In the genomic region with DNA sequence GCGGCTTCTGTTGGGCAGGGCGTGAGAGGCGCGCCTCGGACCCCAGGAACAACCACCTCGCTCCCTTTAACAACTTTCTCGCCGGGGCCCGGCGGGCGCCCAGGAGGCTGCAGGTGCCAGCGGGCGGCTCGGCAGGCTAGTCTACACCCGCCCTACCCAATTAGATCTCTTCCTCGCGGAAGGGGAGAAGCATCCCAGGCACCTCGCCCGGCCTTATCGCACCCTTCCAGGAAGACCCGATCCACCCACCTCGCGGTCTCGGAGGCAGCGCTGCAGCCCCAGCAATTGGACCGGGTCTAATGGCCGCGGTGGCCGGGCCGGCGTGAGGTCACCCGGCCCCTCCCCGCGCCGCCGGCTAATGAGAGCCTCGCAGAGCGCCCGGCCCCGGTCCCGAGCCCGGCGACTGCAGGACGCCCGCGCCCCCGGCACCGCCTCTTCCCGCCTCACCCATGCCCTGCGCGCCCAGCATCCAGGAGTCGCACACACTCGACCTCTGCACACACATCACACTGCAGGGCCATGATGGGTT, we compare ENCODE assay signal across 8 cellular contexts. TPM values are rescaled to one million over a fixed set of nuclear protein-coding genes. Genes with fewer than 3 reads are reported as not detected.
A peak's percentile ranks its signal among the peaks of the same experiment; 100 is the strongest.
DNase-seq lines count a peak whose midpoint lies in the region; ATAC-seq, FAIRE-seq and TF ChIP-seq lines count a peak whose summit lies in the region.

Gene PLAAT3 (minus strand): TSS at position 298 of the 529 bp plus-strand sequence. CDS start 419 bp downstream, outside the sequence.

- H3K36me3 ChIP-seq in A673 (ENCODE audit: insufficient read depth, low read length, poor library complexity, severe bottlenecking) (no peaks in the 10 kb centered on the region), endothelial cell of umbilical vein (ENCODE audit: control insufficient read depth in 2 of 2, extremely low read depth in 1 of 2, insufficient read depth in 2 of 2, low read length in 2 of 2) (no peaks in the 10 kb centered on the region), mesendoderm (ENCODE audit: control insufficient read depth, insufficient read depth, low read length) (no peaks in the 10 kb centered on the region)

- H3K4me1 ChIP-seq in A673 (ENCODE audit: insufficient read depth, low read length, poor library complexity, severe bottlenecking) (peaks cover 20% of the 10 kb centered on the region), endothelial cell of umbilical vein (ENCODE audit: control insufficient read depth, extremely low read depth, insufficient read depth, low read length) (peaks cover 17% of the 10 kb centered on the region), mesendoderm (ENCODE audit: control insufficient read depth, low read depth, low read length) (peaks cover 7% of the 10 kb centered on the region)

- H3K9ac ChIP-seq in endothelial cell of umbilical vein (replicated peaks; ENCODE audit: extremely low read depth, insufficient read depth, low read length) (peak within 1 kb of the TSS; percentile 62), mesendoderm (ENCODE audit: low read length) (peak within 1 kb of the TSS; percentile 37)

- dilution Hi-C loops in endothelial cell of umbilical vein (cut with MboI; ENCODE audit: extremely low pct_ligation_motif_present, low sequenced_read_pairs), result no loop called here

- POLR2A ChIA-PET in A673 (lab: Charles Lee; ENCODE audit: low non-redundant PET) (no interaction called here), endothelial cell of umbilical vein (lab: Charles Lee) (no interaction called here)
- POLR2A ChIA-PET in activated CD8-positive, alpha-beta memory T cell treated with anti-CD3 and anti-CD28 coated beads for 36 hours (lab: Charles Lee), result interaction anchor here (0.6 to 1.1 kb wide), 3 partner anchors 34 to 55 kb away, joined by 3 read pairs; no protein-coding TSS in a partner anchor

- H3K56ac ChIP-seq in mesendoderm (ENCODE audit: low read length), result peak within 1 kb of the TSS; percentile 73

- H2BK5ac ChIP-seq in mesendoderm (ENCODE audit: low read length), result no peak within 1 kb of the TSS

- H3K79me2 ChIP-seq in endothelial cell of umbilical vein (ENCODE audit: control insufficient read depth, insufficient read depth, low read length) (peaks cover 6% of the 10 kb centered on the region), mesendoderm (ENCODE audit: control insufficient read depth, insufficient read depth, low read length) (peaks cover 1% of the 10 kb centered on the region)

- H2AK5ac ChIP-seq in mesendoderm (ENCODE audit: low read length), result no peak within 1 kb of the TSS

- no peak for TF ChIP-seq CTCF in A673 (conservative IDR thresholded peaks at IDR 0.05; ENCODE audit: low read depth, low read length)
- TF ChIP-seq CTCF in endothelial cell of umbilical vein (IDR thresholded peaks at IDR 0.05; ENCODE audit: extremely low read depth in 1 of 2, insufficient read depth in 1 of 2, low read depth in 1 of 2, low read length in 2 of 2), result no peak

- H3K27ac ChIP-seq in A673 (ENCODE audit: low read depth, low read length, poor library complexity, severe bottlenecking) (no peak within 1 kb of the TSS), endothelial cell of umbilical vein (ENCODE audit: insufficient read depth, low read depth, low read length) (peak within 1 kb of the TSS; percentile 54), mesendoderm (ENCODE audit: low read depth, low read length) (peak within 1 kb of the TSS; percentile 15)

- H2BK15ac ChIP-seq in mesendoderm (replicated peaks; ENCODE audit: low read depth), result no peak within 1 kb of the TSS

- WGBS in mesendoderm (ENCODE audit: extremely low coverage, insufficient coverage, low lambda C conversion rate), result no CpG with 5 or more reads among the region's 53 CpGs

- H2BK120ac ChIP-seq in mesendoderm (ENCODE audit: low read depth, low read length), result no peak within 1 kb of the TSS

- ATAC-seq in GM18505 (IDR thresholded peaks at IDR 0.05; ENCODE audit: unreplicated experiment) (no peak), GM19351 (IDR thresholded peaks at IDR 0.05; ENCODE audit: unreplicated experiment) (no peak)

- H3K18ac ChIP-seq in mesendoderm (ENCODE audit: low read length), result no peak within 1 kb of the TSS

- CTCF ChIA-PET in A673 (lab: Charles Lee), result no interaction called here
- CTCF ChIA-PET in activated CD8-positive, alpha-beta memory T cell treated with anti-CD3 and anti-CD28 coated beads for 36 hours (lab: Charles Lee), result interaction anchor here (1.1 kb wide), 1 partner anchor 21 kb away, joined by 3 read pairs; no protein-coding TSS in a partner anchor
- CTCF ChIA-PET in endothelial cell of umbilical vein (lab: Charles Lee), result no interaction called here

- no peak within 1 kb of the TSS for H4K8ac ChIP-seq in mesendoderm (ENCODE audit: low read depth, low read length)

- peak within 1 kb of the TSS; percentile 74 for H2AFZ ChIP-seq in endothelial cell of umbilical vein (ENCODE audit: low read depth, low read length)

- H3K4me3 ChIP-seq in A673 (ENCODE audit: low read depth, low read length, poor library complexity, severe bottlenecking) (peak within 1 kb of the TSS; percentile 48), endothelial cell of umbilical vein (replicated peaks in 1 of 3; ENCODE audit: insufficient read depth in 1 of 3, low read depth in 1 of 3, low read length in 3 of 3) (peak within 1 kb of the TSS; percentile 44 to 65 (median 51)), mesendoderm (ENCODE audit: low read length) (peak within 1 kb of the TSS; percentile 1)

- H3K27me3 ChIP-seq in A673 (replicated peaks; ENCODE audit: insufficient read depth, low read depth, low read length, poor library complexity) (no peaks in the 10 kb centered on the region), endothelial cell of umbilical vein (ENCODE audit: control insufficient read depth in 2 of 2, insufficient read depth in 2 of 2, low read length in 2 of 2) (no peaks in the 10 kb centered on the region), mesendoderm (ENCODE audit: insufficient read depth, low read length, poor library complexity) (no peaks in the 10 kb centered on the region)

- H3K79me1 ChIP-seq in mesendoderm (ENCODE audit: low read length), result no peaks in the 10 kb centered on the region

- H3K9me3 ChIP-seq in A673 (ENCODE audit: low read depth, low read length, poor library complexity, severe bottlenecking) (no peaks in the 10 kb centered on the region), endothelial cell of umbilical vein (replicated peaks; ENCODE audit: control insufficient read depth, insufficient read depth, low read length) (no peaks in the 10 kb centered on the region)

- H3K4me2 ChIP-seq in endothelial cell of umbilical vein (ENCODE audit: insufficient read depth, low read length), result peak within 1 kb of the TSS; percentile 61
- H3K4me2 ChIP-seq in mesendoderm (ENCODE audit: low read length), result peak within 1 kb of the TSS; percentile 62

- no peak within 1 kb of the TSS for H3K23ac ChIP-seq in mesendoderm (ENCODE audit: low read length)

- BruUV-seq in A673 (replicated peaks; lab: Mats Ljungman, UMichigan) (no TSS peak), endothelial cell of umbilical vein (replicated peaks; lab: Mats Ljungman, UMichigan) (no TSS peak)

- peak within 1 kb of the TSS; percentile 74 for H3K4ac ChIP-seq in mesendoderm (ENCODE audit: low read depth, low read length)

- FAIRE-seq in endothelial cell of umbilical vein (lab: Jason Lieb, UNC), result peak; percentile 77

- no peaks in the 10 kb centered on the region for H4K20me1 ChIP-seq in endothelial cell of umbilical vein (replicated peaks; ENCODE audit: control insufficient read depth, extremely low read depth, insufficient read depth, low read length)

- DNase-seq in A673 (ENCODE audit: low spot score) (peak; percentile 24), NCI-H1105 (lab: John Stamatoyannopoulos, UW) (peak; percentile 50), endothelial cell of umbilical vein (ENCODE audit: low read depth, low spot score) (peak; percentile 58), mesendoderm (peak; percentile 78)
- DNase-seq in stimulated activated naive CD4-positive, alpha-beta T cell treated with Interleukin-2 at 50 U/mL for 16 hours (lab: John Stamatoyannopoulos, UW), result peak; percentile 11

- no peaks in the 10 kb centered on the region for H3K9me1 ChIP-seq in endothelial cell of umbilical vein (replicated peaks; ENCODE audit: control insufficient read depth, extremely low read depth, insufficient read depth, low read length)

- peak; percentile 18 for TF ChIP-seq POLR2A in GM18505 (IDR thresholded peaks at IDR 0.05; ENCODE audit: borderline replicate concordance, extremely low read depth, insufficient read depth, insufficient read length)
- no peak for TF ChIP-seq POLR2A in endothelial cell of umbilical vein (IDR thresholded peaks at IDR 0.05; ENCODE audit: low read depth, low read length)

- intact Hi-C loops in A673 (cut with micrococcal nuclease; ENCODE audit: unreplicated experiment) (no loop called here), endothelial cell of umbilical vein (cut with micrococcal nuclease) (loop anchor here (10.0 kb wide), 1 partner anchor 709 kb away; no protein-coding TSS in a partner anchor)

- H4K5ac ChIP-seq in mesendoderm (ENCODE audit: low read length), result no peak within 1 kb of the TSS

TF ChIP-seq in endothelial cell of umbilical vein, 7 proteins besides CTCF, POLR2A, EP300 and RAD21:
- TF ChIP-seq POLR2AphosphoS5 (IDR thresholded peaks at IDR 0.05; ENCODE audit: insufficient read depth, low read depth, low read length) (peak; percentile 21), MYC (IDR thresholded peaks at IDR 0.05; ENCODE audit: low read depth, low read length) (no peak)

RNA-seq across cellular contexts. Expression of gene PLAAT3, which starts in this region (rescaled TPM):
- total RNA-seq in A673 (2021) (0.46 and 0.69 TPM in 2 replicates), endothelial cell of umbilical vein (22.8 and 24.2 TPM in 2 replicates)
- total RNA-seq in activated CD8-positive, alpha-beta memory T cell treated with anti-CD3 and anti-CD28 coated beads for 36 hours, result 10 to 100 TPM; 13.8 to 14.7 TPM
- polyA plus RNA-seq in endothelial cell of umbilical vein, result 37.0 and 40.2 TPM in 2 replicates
- polyA plus RNA-seq in endothelial cell of umbilical vein (2011; cell fraction: cytosol; rRNA removed), result 32.2 and 33.3 TPM in 2 replicates
- polyA plus RNA-seq in endothelial cell of umbilical vein (2011; cell fraction: nucleus; rRNA removed), result 11.1 and 12.6 TPM in 2 replicates
- 73.0 and 78.3 TPM in 2 replicates for polyA plus RNA-seq in endothelial cell of umbilical vein (2012)
- polyA minus RNA-seq in endothelial cell of umbilical vein, result 31.3 and 37.0 TPM in 2 replicates
- 32.8 TPM for polyA minus RNA-seq in endothelial cell of umbilical vein (2011; cell fraction: cytosol; rRNA and poly(A)+ RNA removed)
- polyA minus RNA-seq in endothelial cell of umbilical vein (2011; cell fraction: nucleus; rRNA and poly(A)+ RNA removed), result 3.6 and 4.1 TPM in 2 replicates
- polyA plus RNA-seq in mesendoderm (2013, experiment 1 of 2), result 38.8 TPM
- polyA plus RNA-seq in mesendoderm (2013, experiment 2 of 2), result 37.6 TPM

Comparison
In these comparisons a context has a peak if more than half of its experiments do, and no peak if none do; other contexts are left out.
1. Peak in DNase-seq and H3K4me3 ChIP-seq in A673; RNA of the gene not detected or under 1 TPM.
2. DNase-seq: peak in every context shown above with its lines; median percentile 78 in mesendoderm; 58 in endothelial cell of umbilical vein; 50 in NCI-H1105; 24 in A673; 11 in stimulated activated naive CD4-positive, alpha-beta T cell treated with Interleukin-2 at 50 U/mL for 16 hours.
3. H3K4me3 ChIP-seq: peak in every context shown above with its lines; median percentile 51 in endothelial cell of umbilical vein; 48 in A673; 1 in mesendoderm.